Comparison of ENCODE assay signal across 8 cellular contexts in genomic region chr12:31325877-31326631, GRCh38. TPM values are rescaled to one million over a fixed set of nuclear protein-coding genes. Genes with fewer than 3 reads are reported as not detected.
A peak's percentile ranks its signal among the peaks of the same experiment; 100 is the strongest.
DNase-seq lines count a peak whose midpoint lies in the region; ATAC-seq, FAIRE-seq and TF ChIP-seq lines count a peak whose summit lies in the region.

A gene with protein sequence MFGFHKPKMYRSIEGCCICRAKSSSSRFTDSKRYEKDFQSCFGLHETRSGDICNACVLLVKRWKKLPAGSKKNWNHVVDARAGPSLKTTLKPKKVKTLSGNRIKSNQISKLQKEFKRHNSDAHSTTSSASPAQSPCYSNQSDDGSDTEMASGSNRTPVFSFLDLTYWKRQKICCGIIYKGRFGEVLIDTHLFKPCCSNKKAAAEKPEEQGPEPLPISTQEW (minus strand): TSS chr12:31326150. CDS start chr12:31298204, 27,946 bp downstream.

- H3K4me1 ChIP-seq in small intestine (ENCODE audit: control insufficient read depth in 2 of 2, insufficient read depth in 1 of 2, low read depth in 1 of 2, low read length in 1 of 2), result peaks cover 0 to 3% of the 10 kb centered on the region in 2 donors

- peak within 1 kb of the TSS; percentile 88 for H3K27ac ChIP-seq in WERI-Rb-1
- H3K27ac ChIP-seq in small intestine (ENCODE audit: low read depth in 1 of 2, low read length in 1 of 2), result peak within 1 kb of the TSS; percentile 86 to 96

- H3K4me3 ChIP-seq in WERI-Rb-1 (ENCODE audit: low read depth, low read length) (peak within 1 kb of the TSS; percentile 83), bronchial epithelial cell (ENCODE audit: low read depth, low read length) (peak within 1 kb of the TSS; percentile 77), small intestine (ENCODE audit: low read depth in 1 of 2, low read length in 2 of 2) (peak within 1 kb of the TSS; percentile 65 to 93)

- WGBS in small intestine, 3 donors, result 0 to 1% (median 0%) methylated on average over 53 to 55 of the region's 55 CpGs

- in situ Hi-C loops in ACHN (cut with HindIII; ENCODE audit: low pct_ligation_motif_present, low pct_unique_long_range_greater_than_20kb, low sequenced_read_pairs), result no loop called here

- H3K9me3 ChIP-seq in WERI-Rb-1 (ENCODE audit: severe bottlenecking) (no peaks in the 10 kb centered on the region), small intestine (ENCODE audit: control insufficient read depth, low read depth) (no peaks in the 10 kb centered on the region)

- peak; percentile 52 for ATAC-seq in GM18873 (IDR thresholded peaks at IDR 0.05; ENCODE audit: low FRiP score, unreplicated experiment)
- ATAC-seq in HG03139 (IDR thresholded peaks at IDR 0.05; ENCODE audit: unreplicated experiment), result peak; percentile 52

- no peak for FAIRE-seq in bronchial epithelial cell (lab: Jason Lieb, UNC)
- no peak for FAIRE-seq in small intestine (lab: Jason Lieb, UNC)

- H3K36me3 ChIP-seq in WERI-Rb-1 (peaks cover 16% of the 10 kb centered on the region), bronchial epithelial cell (ENCODE audit: control insufficient read depth, insufficient read depth, low read length) (no peaks in the 10 kb centered on the region), small intestine (ENCODE audit: control insufficient read depth in 2 of 2, insufficient read depth in 2 of 2, low read length in 2 of 2) (no peaks in the 10 kb centered on the region)

- H3K27me3 ChIP-seq in WERI-Rb-1 (ENCODE audit: insufficient read depth, low read depth, severe bottlenecking) (no peaks in the 10 kb centered on the region), bronchial epithelial cell (ENCODE audit: control insufficient read depth, insufficient read depth, low read length) (no peaks in the 10 kb centered on the region), small intestine (ENCODE audit: control insufficient read depth in 2 of 2, insufficient read depth in 2 of 2, low read length in 2 of 2) (no peaks in the 10 kb centered on the region)

- no peak for TF ChIP-seq CTCF in WERI-Rb-1 (IDR thresholded peaks at IDR 0.05; ENCODE audit: low read depth, low read length)
- TF ChIP-seq CTCF in bronchial epithelial cell (IDR thresholded peaks at IDR 0.05; ENCODE audit: insufficient read depth, low read length, severe bottlenecking), result no peak

- peak; percentile 100 for DNase-seq in ACHN
- peak; percentile 99 for DNase-seq in NCI-H2227 (lab: John Stamatoyannopoulos, UW; ENCODE audit: unreplicated experiment)
- DNase-seq in WERI-Rb-1, result peak; percentile 100
- peak; percentile 93 for DNase-seq in bronchial epithelial cell (ENCODE audit: low read depth)
- peak; percentile 94 for DNase-seq in iPS-NIHi11 (ENCODE audit: low spot score)
- peak; percentile 100 for DNase-seq in small intestine

RNA-seq across cellular contexts. Expression of the gene that starts here (rescaled TPM):
- total RNA-seq in bronchial epithelial cell, result 64.6 and 182 TPM in 2 replicates
- 10 to 100 TPM; 26.7 to 38.0 (median 29.0) TPM for polyA plus RNA-seq in small intestine

Comparison
In these comparisons a context has a peak if more than half of its experiments do, and no peak if none do; other contexts are left out.
1. Peak in every context shown above with its lines: DNase-seq, ATAC-seq, H3K4me3 ChIP-seq and H3K27ac ChIP-seq.